In the genomic region with DNA sequence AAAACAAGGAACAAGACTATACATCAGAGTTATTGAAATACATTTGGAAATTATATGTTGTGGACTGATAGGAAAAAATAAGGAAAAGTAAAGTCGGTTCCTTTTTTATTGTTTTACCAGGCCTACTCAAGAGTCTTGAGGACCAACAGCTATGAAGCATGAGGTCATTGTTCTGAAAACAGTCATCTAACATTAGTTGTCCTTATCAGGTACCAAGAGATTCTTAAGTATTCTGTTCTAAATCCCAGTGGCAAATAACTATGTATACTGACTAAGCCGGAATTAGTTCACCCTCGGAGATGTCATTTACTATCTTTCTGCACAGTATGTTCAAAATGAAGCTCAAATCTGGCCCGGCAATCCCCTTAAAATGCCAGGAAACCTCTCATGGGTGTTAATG, we compare ENCODE assay signal across 13 cellular contexts. TPM values are rescaled to one million over a fixed set of nuclear protein-coding genes. Genes with fewer than 3 reads are reported as not detected.
DNase-seq lines count a peak whose midpoint lies in the region; ATAC-seq and TF ChIP-seq lines count a peak whose summit lies in the region.
"Had no signal": no experiment of that assay in that cellular context is flagged by ENCODE, and none has a peak within 500 bp of the region (broad histone marks: within the 10 kb centered on the region; RNA-seq: fewer than 3 reads in every experiment).

No MANE protein-coding gene starts in this region.

- H3K36me3 Mint-ChIP-seq in progenitor cell of endocrine pancreas (ENCODE audit: insufficient read depth), result no peaks in the 10 kb centered on the region
- no peaks in the 10 kb centered on the region for H3K36me3 Mint-ChIP-seq in T-helper 17 cell (ENCODE audit: low read depth)

- H3K9me3 ChIP-seq in T-helper 17 cell (ENCODE audit: control insufficient read depth, low read length, poor library complexity, severe bottlenecking), result no peaks in the 10 kb centered on the region

- TF ChIP-seq CTCF in astrocyte of the cerebellum (IDR thresholded peaks at IDR 0.05; ENCODE audit: low read depth, low read length, missing control alignments) (no peak), progenitor cell of endocrine pancreas (IDR thresholded peaks at IDR 0.05; ENCODE audit: unreplicated experiment) (no peak)

- ATAC-seq in HG02763 (IDR thresholded peaks at IDR 0.05; ENCODE audit: unreplicated experiment), result no peak
- no peak for ATAC-seq in GM18519 (IDR thresholded peaks at IDR 0.05; ENCODE audit: low FRiP score, unreplicated experiment)
- ATAC-seq in T-helper 17 cell, result no peak
- ATAC-seq: stimulated activated naive CD8-positive, alpha-beta T cell treated with anti-CD3 and anti-CD28 coated beads, Interleukin-15, Interleukin-2, amounts not matched to agents 100 U/mL and 50 U/mL, for 24 hours had no signal

- no peaks in the 10 kb centered on the region for H3K9me3 Mint-ChIP-seq in progenitor cell of endocrine pancreas (ENCODE audit: low read depth)

- DNase-seq in AG20443 (ENCODE audit: low spot score) (peak; percentile 8), astrocyte of the cerebellum (ENCODE audit: low read depth) (no peak), progenitor cell of endocrine pancreas (ENCODE audit: low spot score, unreplicated experiment) (no peak), SKM-1 treated with dmso at 0.1 percent for 144 hours (lab: John Stamatoyannopoulos, UW; ENCODE audit: unreplicated experiment) (no peak), T-helper 17 cell (no peak)
- DNase-seq: central memory CD4-positive, alpha-beta T cell; NCI-H524 treated with DMSO at 0.1 percent for 48 hours; stimulated activated CD4-positive, alpha-beta T cell treated with anti-CD3 and anti-CD28 coated beads, Interleukin-15, amount 100 ng/mL, for 24 hours; stimulated activated naive CD8-positive, alpha-beta T cell treated with anti-CD3 and anti-CD28 coated beads, Interleukin-15, Interleukin-2, amounts not matched to agents 100 U/mL and 50 U/mL, for 24 hours; T-helper 1 cell had no signal

- H3K27ac Mint-ChIP-seq in progenitor cell of endocrine pancreas, result no peak overlapping the region
- H3K27ac Mint-ChIP-seq in T-helper 17 cell, result no peak overlapping the region

- H3K4me1 Mint-ChIP-seq in progenitor cell of endocrine pancreas (ENCODE audit: low read depth) (peaks cover 3% of the 10 kb centered on the region), T-helper 17 cell (no peaks in the 10 kb centered on the region)

- H3K4me3 ChIP-seq in astrocyte of the cerebellum (ENCODE audit: low read depth, low read length) (peak overlapping the region; percentile 56), iPS-11a (ENCODE audit: low read depth, low read length) (peak overlapping the region; percentile 62)

- peak overlapping the region; percentile 71 for H3K4me3 Mint-ChIP-seq in progenitor cell of endocrine pancreas (ENCODE audit: low read depth)
- H3K4me3 Mint-ChIP-seq in T-helper 17 cell, result no peak overlapping the region

- peaks cover 17% of the 10 kb centered on the region for H3K27me3 Mint-ChIP-seq in progenitor cell of endocrine pancreas
- H3K27me3 Mint-ChIP-seq in T-helper 17 cell, result no peaks in the 10 kb centered on the region

- in situ Hi-C loops in astrocyte of the cerebellum (cut with HindIII; ENCODE audit: low sequenced_read_pairs), result no loop called here

RNA-seq across cellular contexts. Expression of gene ADGRL4, which starts 0.6 kb away (rescaled TPM):
- total RNA-seq in progenitor cell of endocrine pancreas (not detected in 2 replicates), T-helper 17 cell (not detected)
